ENCODE assay signal across 2 cellular contexts in genomic region chr16:51053805-51054204, GRCh38.
TF ChIP-seq lines count a peak whose summit lies in the region.

No MANE protein-coding gene starts in this region.

TF ChIP-seq in GM23338, 12 proteins besides CTCF, POLR2A, EP300 and RAD21:
- TF ChIP-seq ETS1 (IDR thresholded peaks at IDR 0.05) = no peak
- TF ChIP-seq EZH2phosphoT487 (IDR thresholded peaks at IDR 0.05; ENCODE audit: unreplicated experiment) = no peak
- no peak for TF ChIP-seq ZNF331 (CRISPR knock-in tag; IDR thresholded peaks at IDR 0.05; ENCODE audit: low read depth)
- no peak for TF ChIP-seq STAT1 (IDR thresholded peaks at IDR 0.05; ENCODE audit: unreplicated experiment)
- no peak for TF ChIP-seq REST (IDR thresholded peaks at IDR 0.05; ENCODE audit: unreplicated experiment)
- TF ChIP-seq POLR2AphosphoS5 (IDR thresholded peaks at IDR 0.05; ENCODE audit: low read depth) = no peak
- no peak for TF ChIP-seq ZNF114 (CRISPR knock-in tag; IDR thresholded peaks at IDR 0.05)
- TF ChIP-seq JUNB (IDR thresholded peaks at IDR 0.05; ENCODE audit: unreplicated experiment) = no peak
- TF ChIP-seq EZH2 (IDR thresholded peaks at IDR 0.05; ENCODE audit: low read depth, unreplicated experiment) = no peak
- TF ChIP-seq NANOG (IDR thresholded peaks at IDR 0.05; ENCODE audit: borderline replicate concordance) = no peak
- no peak for TF ChIP-seq CREB1 (CRISPR knock-in tag; IDR thresholded peaks at IDR 0.05; ENCODE audit: low read depth)
- TF ChIP-seq ZNF462 (CRISPR knock-in tag; IDR thresholded peaks at IDR 0.05) = no peak

TF ChIP-seq in H1, 55 proteins besides CTCF, POLR2A, EP300 and RAD21:
- peak; percentile 43 for TF ChIP-seq SIX5 (IDR thresholded peaks at IDR 0.05; ENCODE audit: low read depth, low read length)
- no peak for TF ChIP-seq RFX5 (IDR thresholded peaks at IDR 0.05; ENCODE audit: borderline replicate concordance, low read depth, low read length)
- peak; percentile 67 for TF ChIP-seq USF2 (IDR thresholded peaks at IDR 0.05; ENCODE audit: low read length)
